ENCODE assay signal across 8 cellular contexts in genomic region chr9:104927216-104927911, GRCh38. TPM values are rescaled to one million over a fixed set of nuclear protein-coding genes. Genes with fewer than 3 reads are reported as not detected.
DNase-seq lines count a peak whose midpoint lies in the region; ATAC-seq and TF ChIP-seq lines count a peak whose summit lies in the region.

No MANE protein-coding gene starts in this region.

- H3K4me2 ChIP-seq in DOHH2 (ENCODE audit: low read length): peak overlapping the region; percentile 71

- peak; percentile 11 for ATAC-seq in lung (ENCODE audit: insufficient read depth, low FRiP score)
- no peak for ATAC-seq in HG03457 (IDR thresholded peaks at IDR 0.05; ENCODE audit: unreplicated experiment)

- peak overlapping the region; percentile 90 for H3K4me3 Mint-ChIP-seq in endodermal cell
- H3K4me3 Mint-ChIP-seq in stimulated activated naive CD8-positive, alpha-beta T cell treated with anti-CD3 and anti-CD28 coated beads, Interleukin-15, Interleukin-2, amounts not matched to agents 100 ng/mL and 50 ng/mL, for 24 hours: peak overlapping the region; percentile 87

- no peaks in the 10 kb centered on the region for H3K27me3 ChIP-seq in DOHH2 (ENCODE audit: control insufficient read depth, low read length)
- H3K27me3 ChIP-seq in endodermal cell (ENCODE audit: control insufficient read depth, insufficient read depth, low read length, poor library complexity, severe bottlenecking): no peaks in the 10 kb centered on the region
- H3K27me3 ChIP-seq in lung (ENCODE audit: control insufficient read depth, insufficient read depth): no peaks in the 10 kb centered on the region

- H3K27ac ChIP-seq in DOHH2 (ENCODE audit: low read depth, low read length) (peak overlapping the region; percentile 99), endodermal cell (ENCODE audit: low read depth, low read length) (peak overlapping the region; percentile 50), lung (ENCODE audit: low read depth in 1 of 2, low read length in 1 of 2) (peak overlapping the region; percentile 75 to 82)

- no peaks in the 10 kb centered on the region for H4K20me1 ChIP-seq in DOHH2 (ENCODE audit: control insufficient read depth, insufficient read depth, low read depth, low read length)

- WGBS in endodermal cell (ENCODE audit: insufficient coverage in 1 of 2, insufficient read length in 1 of 2), 2 experiments: 1 to 2% methylated on average over 17 to 44 of the region's 44 CpGs
- 0 to 1% methylated on average over 44 of the region's 44 CpGs for WGBS in lung, 2 donors

- H3K9me2 ChIP-seq in DOHH2 (replicated peaks; ENCODE audit: control insufficient read depth, low read length): no peaks in the 10 kb centered on the region

- peaks cover 5% of the 10 kb centered on the region for H3K27me3 Mint-ChIP-seq in endodermal cell (ENCODE audit: insufficient read depth)
- peaks cover 7% of the 10 kb centered on the region for H3K27me3 Mint-ChIP-seq in stimulated activated naive CD8-positive, alpha-beta T cell treated with anti-CD3 and anti-CD28 coated beads, Interleukin-15, Interleukin-2, amounts not matched to agents 100 ng/mL and 50 ng/mL, for 24 hours

- no peaks in the 10 kb centered on the region for H3K9me3 Mint-ChIP-seq in endodermal cell
- H3K9me3 Mint-ChIP-seq in stimulated activated naive CD8-positive, alpha-beta T cell treated with anti-CD3 and anti-CD28 coated beads, Interleukin-15, Interleukin-2, amounts not matched to agents 100 ng/mL and 50 ng/mL, for 24 hours: no peaks in the 10 kb centered on the region

- H3K36me3 Mint-ChIP-seq in endodermal cell (ENCODE audit: low read depth): no peaks in the 10 kb centered on the region
- no peaks in the 10 kb centered on the region for H3K36me3 Mint-ChIP-seq in stimulated activated naive CD8-positive, alpha-beta T cell treated with anti-CD3 and anti-CD28 coated beads, Interleukin-15, Interleukin-2, amounts not matched to agents 100 ng/mL and 50 ng/mL, for 24 hours (ENCODE audit: low read depth)

- peak overlapping the region; percentile 93 for H3K9ac ChIP-seq in endodermal cell (ENCODE audit: extremely low read depth, low read length, poor library complexity, severe bottlenecking)

- DNase-seq in HuH-7.5 (ENCODE audit: low spot score): peak; percentile 54
- peak; percentile 41 for DNase-seq in activated CD4-positive, alpha-beta T cell treated with anti-CD3 and anti-CD28 coated beads for 48 hours
- peak; percentile 85 for DNase-seq in endodermal cell
- no peak for DNase-seq in lung (ENCODE audit: low spot score)
- no peak for DNase-seq in NCI-H187 treated with DMSO at 0.1 percent for 48 hours (lab: John Stamatoyannopoulos, UW)

- peaks cover 30% of the 10 kb centered on the region for H3K4me1 Mint-ChIP-seq in endodermal cell
- H3K4me1 Mint-ChIP-seq in stimulated activated naive CD8-positive, alpha-beta T cell treated with anti-CD3 and anti-CD28 coated beads, Interleukin-15, Interleukin-2, amounts not matched to agents 100 ng/mL and 50 ng/mL, for 24 hours (ENCODE audit: low read depth): peaks cover 35% of the 10 kb centered on the region

- H3K27ac Mint-ChIP-seq in endodermal cell: peak overlapping the region; percentile 98
- H3K27ac Mint-ChIP-seq in stimulated activated naive CD8-positive, alpha-beta T cell treated with anti-CD3 and anti-CD28 coated beads, Interleukin-15, Interleukin-2, amounts not matched to agents 100 ng/mL and 50 ng/mL, for 24 hours: peak overlapping the region; percentile 76

- H3K4me1 ChIP-seq in DOHH2 (ENCODE audit: control insufficient read depth, low read length) (peaks cover 43% of the 10 kb centered on the region), endodermal cell (ENCODE audit: control insufficient read depth, insufficient read depth, low read length) (peaks cover 3% of the 10 kb centered on the region), lung (ENCODE audit: control insufficient read depth in 2 of 2, insufficient read depth in 2 of 2, low read length in 2 of 2) (peaks cover 0 to 2% of the 10 kb centered on the region in 2 donors)

- peaks cover 48% of the 10 kb centered on the region for H3K79me2 ChIP-seq in DOHH2 (ENCODE audit: control insufficient read depth, low read length)

- peak overlapping the region; percentile 93 for H3K4me3 ChIP-seq in DOHH2 (ENCODE audit: low read length)
- peak overlapping the region; percentile 100 for H3K4me3 ChIP-seq in endodermal cell (ENCODE audit: low read length)
- peak overlapping the region; percentile 70 for H3K4me3 ChIP-seq in lung

- H3K9me3 ChIP-seq in DOHH2 (ENCODE audit: control insufficient read depth, insufficient read depth, low read length) (no peaks in the 10 kb centered on the region), endodermal cell (ENCODE audit: control insufficient read depth, low read length) (no peaks in the 10 kb centered on the region), lung (ENCODE audit: control insufficient read depth in 2 of 2, insufficient read depth in 1 of 2, low read length in 1 of 2) (no peaks in the 10 kb centered on the region)

- H3F3A ChIP-seq in DOHH2 (ENCODE audit: control insufficient read depth, insufficient read depth): peaks cover 37% of the 10 kb centered on the region

- H3K36me3 ChIP-seq in DOHH2 (ENCODE audit: control insufficient read depth, low read length): peaks cover 32% of the 10 kb centered on the region
- peaks cover 17% of the 10 kb centered on the region for H3K36me3 ChIP-seq in endodermal cell (ENCODE audit: control insufficient read depth, insufficient read depth, low read length)
- peaks cover 0 to 2% of the 10 kb centered on the region in 2 donors for H3K36me3 ChIP-seq in lung (ENCODE audit: control insufficient read depth in 2 of 2, insufficient read depth in 2 of 2, low read length in 2 of 2)

- TF ChIP-seq CTCF in DOHH2 (IDR thresholded peaks at IDR 0.05; ENCODE audit: low read depth, low read length, poor library complexity, severe bottlenecking) (no peak), endodermal cell (conservative IDR thresholded peaks at IDR 0.05) (no peak), lung (IDR thresholded peaks at IDR 0.05; ENCODE audit: control extremely low read depth, extremely low read depth) (no peak)

RNA-seq across cellular contexts. Expression of gene ABCA1, which starts 0.6 kb away (rescaled TPM):
- total RNA-seq in endodermal cell: 10 to 100 TPM; 21.6 to 34.8 TPM
- polyA plus RNA-seq in endodermal cell (2013, experiment 1 of 2): 6.5 TPM
- polyA plus RNA-seq in endodermal cell (2013, experiment 2 of 2): 8.7 TPM
- total RNA-seq in lung: 100 to 1,000 TPM in 1 of 2 donors, 10 to 100 TPM in 1; 19.1 to 140 TPM
- polyA plus RNA-seq in lung: 10 to 100 TPM in 1 of 2 donors, 1 to 10 TPM in 1; 5.4 to 14.4 TPM

Comparison
In these comparisons a context has a peak if more than half of its experiments do, and no peak if none do; other contexts are left out.
1. DNase-seq: peak in HuH-7.5 (single experiment), activated CD4-positive, alpha-beta T cell treated with anti-CD3 and anti-CD28 coated beads for 48 hours (single experiment) and endodermal cell (single experiment); none in lung (single experiment) and NCI-H187 treated with DMSO at 0.1 percent for 48 hours (single experiment).
2. Peak in every context shown above with its lines, with median percentiles within 50 percentile points of each other: H3K27ac ChIP-seq and H3K4me3 ChIP-seq.